ENCODE assay signal across 10 cellular contexts in the genomic region with DNA sequence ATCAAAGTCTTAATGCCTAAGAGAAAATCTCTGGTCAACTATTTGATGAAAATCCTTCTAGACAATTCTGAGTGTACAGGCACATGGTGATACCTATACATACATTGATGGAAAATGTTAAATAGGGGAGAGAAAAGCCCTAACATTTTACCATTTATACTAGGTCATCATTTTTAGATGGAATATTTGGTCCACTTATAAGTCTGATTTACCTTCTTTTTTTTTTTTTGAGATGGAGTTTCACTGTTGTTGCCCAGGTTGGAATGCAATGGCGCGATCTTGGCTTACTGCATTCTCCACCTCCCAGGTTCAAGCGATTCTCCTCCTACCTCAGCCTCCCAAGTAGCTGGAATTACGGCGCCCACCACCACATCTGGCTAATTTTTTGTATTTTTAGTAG.
"Had no signal": no experiment of that assay in that cellular context is flagged by ENCODE, and none has a peak within 500 bp of the region (broad histone marks: within the 10 kb centered on the region; RNA-seq: fewer than 3 reads in every experiment).

No MANE protein-coding gene starts in this region.

- H3K9ac ChIP-seq: GM23248, KMS-11 had no signal

- H3K27ac ChIP-seq: GM23248, HL-60, KMS-11 had no signal

- H3K4me3 ChIP-seq: GM23248, HAP-1 had no signal

- H3K4me1 ChIP-seq: HAP-1 had no signal

- H3K36me3 ChIP-seq: HAP-1 had no signal

- H2AFZ ChIP-seq: GM23248 had no signal

- ATAC-seq: HCT116 had no signal

- H3K4me2 ChIP-seq: KMS-11 had no signal

- H3K9me3 ChIP-seq: HAP-1 had no signal

- DNase-seq: GM23248, GOT3, H7, IMR-90, Karpas-422, KBM-7 had no signal
